ENCODE assay signal across 19 cellular contexts in genomic region chr5:4245076-4245475, GRCh38.
A peak's percentile ranks its signal among the peaks of the same experiment; 100 is the strongest.
DNase-seq lines count a peak whose midpoint lies in the region; ATAC-seq, FAIRE-seq and TF ChIP-seq lines count a peak whose summit lies in the region.
"Had no signal": no experiment of that assay in that cellular context is flagged by ENCODE, and none has a peak within 500 bp of the region (broad histone marks: within the 10 kb centered on the region; RNA-seq: fewer than 3 reads in every experiment).

No MANE protein-coding gene starts in this region.

- no peak overlapping the region for H4K8ac ChIP-seq in H1 (ENCODE audit: extremely low read depth, insufficient read depth, low read length)

- TF ChIP-seq POLR2A in H1 (IDR thresholded peaks at IDR 0.05; ENCODE audit: control extremely low read depth in 1 of 2, low read depth in 2 of 2, low read length in 2 of 2): no peak

- H3K4me1 Mint-ChIP-seq in GM23338 (peaks cover 10% of the 10 kb centered on the region), natural killer cell (no peaks in the 10 kb centered on the region)
- H3K4me1 Mint-ChIP-seq: CD4-positive, CD25-positive, alpha-beta regulatory T cell had no signal

- no peak for TF ChIP-seq RAD21 in H1 (IDR thresholded peaks at IDR 0.05 in 1 of 2, conservative IDR thresholded peaks at IDR 0.05 in 1 of 2; ENCODE audit: low read depth in 2 of 2, low read length in 2 of 2)

- H3K27ac Mint-ChIP-seq in GM23338 (no peak overlapping the region), natural killer cell (no peak overlapping the region)
- H3K27ac Mint-ChIP-seq: CD4-positive, CD25-positive, alpha-beta regulatory T cell; CD8-positive, alpha-beta T cell; H9; HFFc6 had no signal

- FAIRE-seq in H1 (lab: Jason Lieb, UNC): no peak
- FAIRE-seq: GM12891, GM18507 had no signal

- H3K9me3 ChIP-seq in WERI-Rb-1 (ENCODE audit: severe bottlenecking) (no peaks in the 10 kb centered on the region), H1 (ENCODE audit: insufficient read depth in 2 of 2, low read depth in 1 of 2, low read length in 1 of 2) (no peaks in the 10 kb centered on the region)
- H3K9me3 ChIP-seq: BLaER1, Caco-2 had no signal

- H3K18ac ChIP-seq in H1 (ENCODE audit: extremely low read depth, low read length): no peak overlapping the region

- H4K91ac ChIP-seq in H1 (replicated peaks; ENCODE audit: insufficient read length, low read length): no peak overlapping the region

- no peak overlapping the region for H3K4ac ChIP-seq in H1 (replicated peaks; ENCODE audit: insufficient read length, low read depth, low read length)

- H2AFZ ChIP-seq in GM23338 (peak overlapping the region; percentile 80; the same call in 1 of the 2 replicates), H1 (ENCODE audit: low read length) (peak overlapping the region; percentile 19; the same call in 1 of the 2 replicates)

- H3K4me3 ChIP-seq in GM23338: no peak overlapping the region
- peak overlapping the region; percentile 12 for H3K4me3 ChIP-seq in WERI-Rb-1 (ENCODE audit: low read depth, low read length)
- no peak overlapping the region for H3K4me3 ChIP-seq in H1 (ENCODE audit: extremely low read depth in 1 of 4, insufficient read depth in 2 of 4, low read depth in 3 of 4, low read length in 4 of 4)
- H3K4me3 ChIP-seq: BLaER1 had no signal

- no peak overlapping the region for H3K9ac ChIP-seq in H1 (replicated peaks in 1 of 4; ENCODE audit: extremely low read depth in 1 of 4, low read depth in 3 of 4, low read length in 3 of 4)
- H3K9ac ChIP-seq: BLaER1 had no signal

- no peak for TF ChIP-seq EP300 in H1 (IDR thresholded peaks at IDR 0.05; ENCODE audit: borderline replicate concordance in 1 of 2, low read depth in 2 of 2, low read length in 2 of 2)

- H2AK5ac ChIP-seq in H1 (ENCODE audit: low read depth, low read length): no peak overlapping the region

- no peaks in the 10 kb centered on the region; the same call in 1 of the 2 replicates for H3K23me2 ChIP-seq in H1 (ENCODE audit: low read depth, low read length)

- H3K56ac ChIP-seq in H1 (replicated peaks; ENCODE audit: insufficient read length, low read depth, low read length): no peak overlapping the region

- H2BK12ac ChIP-seq in H1 (ENCODE audit: low read depth, low read length): no peak overlapping the region

- no peak overlapping the region for H3K23ac ChIP-seq in H1 (ENCODE audit: insufficient read length)

- no peaks in the 10 kb centered on the region for H3K9me3 Mint-ChIP-seq in GM23338
- peaks cover 3 to 5% of the 10 kb centered on the region in 2 donors for H3K9me3 Mint-ChIP-seq in natural killer cell
- H3K9me3 Mint-ChIP-seq: H9 had no signal

- CTCF ChIA-PET in H1 (lab: Charles Lee; ENCODE audit: partially characterized antibody): interaction anchor here (0.9 kb wide), 1 partner anchor 125 kb away, joined by 3 read pairs; no protein-coding TSS in a partner anchor

- no peaks in the 10 kb centered on the region for H3K27me3 Mint-ChIP-seq in GM23338 (ENCODE audit: insufficient read depth, low read depth, poor library complexity)
- peaks cover 8 to 35% of the 10 kb centered on the region in 2 donors for H3K27me3 Mint-ChIP-seq in natural killer cell (ENCODE audit: low read depth in 2 of 2)
- H3K27me3 Mint-ChIP-seq: CD4-positive, CD25-positive, alpha-beta regulatory T cell had no signal

- H3K36me3 ChIP-seq in GM23338 (ENCODE audit: insufficient read depth) (no peaks in the 10 kb centered on the region), WERI-Rb-1 (no peaks in the 10 kb centered on the region), H1 (ENCODE audit: control insufficient read depth in 2 of 4, insufficient read depth in 4 of 4, low read length in 3 of 4) (no peaks in the 10 kb centered on the region)
- H3K36me3 ChIP-seq: BLaER1 had no signal

- no peak overlapping the region for H2BK15ac ChIP-seq in H1 (ENCODE audit: low read length)

- intact Hi-C loops in natural killer cell (cut with micrococcal nuclease): no loop called here

- H3K27me3 ChIP-seq in GM23338 (ENCODE audit: insufficient read depth) (no peaks in the 10 kb centered on the region), WERI-Rb-1 (ENCODE audit: insufficient read depth, low read depth, severe bottlenecking) (no peaks in the 10 kb centered on the region), H1 (replicated peaks in 1 of 4; ENCODE audit: control insufficient read depth in 3 of 4, extremely low read depth in 1 of 4, insufficient read depth in 3 of 4, low read length in 3 of 4) (no peaks in the 10 kb centered on the region)
- H3K27me3 ChIP-seq: BLaER1 had no signal

- no peak overlapping the region for H3K14ac ChIP-seq in H1 (ENCODE audit: insufficient read length)

- H3K4me1 ChIP-seq in GM23338 (ENCODE audit: insufficient read depth) (no peaks in the 10 kb centered on the region), H1 (replicated peaks in 1 of 4; ENCODE audit: control insufficient read depth in 3 of 4, insufficient read depth in 4 of 4, low read length in 3 of 4) (peaks cover 0 to 3% (median 1%) of the 10 kb centered on the region in 4 experiments; a peak in 2 of 7 replicates)
- H3K4me1 ChIP-seq: BLaER1, Caco-2 had no signal

- H3K4me2 ChIP-seq in GM23338: no peak overlapping the region
- no peak overlapping the region for H3K4me2 ChIP-seq in H1 (ENCODE audit: insufficient read depth in 1 of 2, low read depth in 2 of 2, low read length in 2 of 2)
- H3K4me2 ChIP-seq: BLaER1 had no signal

- H2BK20ac ChIP-seq in H1 (ENCODE audit: low read length): no peak overlapping the region

- no peaks in the 10 kb centered on the region for H3F3A ChIP-seq in GM23338 (replicated peaks; ENCODE audit: low read depth)

- H3K79me1 ChIP-seq in H1 (ENCODE audit: low read depth, low read length): no peaks in the 10 kb centered on the region

- H4K5ac ChIP-seq in H1 (ENCODE audit: insufficient read length, low read depth, low read length): no peak overlapping the region

- in situ Hi-C loops in G401 (cut with HindIII; ENCODE audit: low sequenced_read_pairs): no loop called here

- H3K4me3 Mint-ChIP-seq in GM23338 (no peak overlapping the region), natural killer cell (no peak overlapping the region)
- H3K4me3 Mint-ChIP-seq: CD8-positive, alpha-beta T cell; H9; HFFc6 had no signal

- H2BK5ac ChIP-seq in H1 (ENCODE audit: low read depth, low read length): no peak overlapping the region

- 87% methylated on average over 2 of the region's 2 CpGs; no CpG with 5 or more reads in 1 of the 2 experiments for WGBS in H1 (ENCODE audit: extremely low coverage in 1 of 2, insufficient coverage in 1 of 2, insufficient read length in 1 of 2, insufficient replicate concordance in 2 of 2, low coverage in 1 of 2, low lambda C conversion rate in 2 of 2, missing lambda C conversion rate in 1 of 2), 2 experiments

- no peaks in the 10 kb centered on the region for H4K20me1 ChIP-seq in GM23338 (replicated peaks; ENCODE audit: insufficient read depth)
- H4K20me1 ChIP-seq in H1 (replicated peaks in 1 of 2; ENCODE audit: control insufficient read depth in 1 of 2, insufficient read depth in 2 of 2, low read length in 2 of 2): no peaks in the 10 kb centered on the region
- H4K20me1 ChIP-seq: BLaER1 had no signal

- DNase-seq in GM23338 (ENCODE audit: low spot score) (no peak), WERI-Rb-1 (no peak), H1 (ENCODE audit: low read depth in 1 of 2, low spot score in 2 of 2) (no peak), natural killer cell (no peak), G401 (ENCODE audit: low spot score) (no peak)
- DNase-seq: Caco-2; CD4-positive, CD25-positive, alpha-beta regulatory T cell; CD8-positive, alpha-beta T cell; DMS153; EL; GF-D8; H9; HFFc6 had no signal

- POLR2A ChIA-PET in H1 (lab: Charles Lee; ENCODE audit: partially characterized antibody): no interaction called here

- no peak overlapping the region for H2BK120ac ChIP-seq in H1 (replicated peaks; ENCODE audit: low read depth, low read length)

- ATAC-seq in GM23338 (no peak), natural killer cell (no peak), HG03039 (IDR thresholded peaks at IDR 0.05; ENCODE audit: unreplicated experiment) (no peak)
- ATAC-seq: CD8-positive, alpha-beta T cell; HCT116 had no signal

- H3K79me2 ChIP-seq in GM23338 (replicated peaks; ENCODE audit: insufficient read depth) (no peaks in the 10 kb centered on the region), H1 (ENCODE audit: control insufficient read depth in 1 of 2, insufficient read depth in 2 of 2, low read length in 2 of 2) (no peaks in the 10 kb centered on the region)

- H3K27ac ChIP-seq in GM23338 (ENCODE audit: low read depth) (no peak overlapping the region), WERI-Rb-1 (no peak overlapping the region), H1 (ENCODE audit: low read depth, low read length) (no peak overlapping the region)
- H3K27ac ChIP-seq: BLaER1, C4-2B had no signal

- H3K36me3 Mint-ChIP-seq in GM23338 (ENCODE audit: low read depth) (no peaks in the 10 kb centered on the region), natural killer cell (no peaks in the 10 kb centered on the region)
- H3K36me3 Mint-ChIP-seq: CD4-positive, CD25-positive, alpha-beta regulatory T cell; CD8-positive, alpha-beta T cell had no signal

- TF ChIP-seq CTCF in GM23338 (conservative IDR thresholded peaks at IDR 0.05; ENCODE audit: low read depth in 2 of 2) (no peak), WERI-Rb-1 (IDR thresholded peaks at IDR 0.05; ENCODE audit: low read depth, low read length) (no peak), H1 (IDR thresholded peaks at IDR 0.05; ENCODE audit: control extremely low read depth in 1 of 3, insufficient read depth in 1 of 3, low read depth in 1 of 3, low read length in 3 of 3) (no peak), natural killer cell (IDR thresholded peaks at IDR 0.05) (no peak)

- H3K9me2 ChIP-seq in GM23338 (ENCODE audit: insufficient read depth): no peaks in the 10 kb centered on the region; the same call in 1 of the 2 replicates

TF ChIP-seq in GM23338, 12 proteins besides CTCF, POLR2A, EP300 and RAD21 (continues in another document):
- no peak for TF ChIP-seq ZNF331 (CRISPR knock-in tag; IDR thresholded peaks at IDR 0.05; ENCODE audit: low read depth)

TF ChIP-seq in H1, 55 proteins besides CTCF, POLR2A, EP300 and RAD21:
- TF ChIP-seq BCL11A (IDR thresholded peaks at IDR 0.05; ENCODE audit: low read depth in 2 of 2, low read length in 2 of 2) (no peak), BACH1 (IDR thresholded peaks at IDR 0.05; ENCODE audit: low read length) (no peak), KDM5A (IDR thresholded peaks at IDR 0.05; ENCODE audit: low read length) (no peak), SP4 (IDR thresholded peaks at IDR 0.05; ENCODE audit: low read length) (no peak), CREB1 (IDR thresholded peaks at IDR 0.05) (no peak)
TF ChIP-seq in H1: peak in this region for 0.
